ENCODE assay signal across 16 cellular contexts in the genomic region with DNA sequence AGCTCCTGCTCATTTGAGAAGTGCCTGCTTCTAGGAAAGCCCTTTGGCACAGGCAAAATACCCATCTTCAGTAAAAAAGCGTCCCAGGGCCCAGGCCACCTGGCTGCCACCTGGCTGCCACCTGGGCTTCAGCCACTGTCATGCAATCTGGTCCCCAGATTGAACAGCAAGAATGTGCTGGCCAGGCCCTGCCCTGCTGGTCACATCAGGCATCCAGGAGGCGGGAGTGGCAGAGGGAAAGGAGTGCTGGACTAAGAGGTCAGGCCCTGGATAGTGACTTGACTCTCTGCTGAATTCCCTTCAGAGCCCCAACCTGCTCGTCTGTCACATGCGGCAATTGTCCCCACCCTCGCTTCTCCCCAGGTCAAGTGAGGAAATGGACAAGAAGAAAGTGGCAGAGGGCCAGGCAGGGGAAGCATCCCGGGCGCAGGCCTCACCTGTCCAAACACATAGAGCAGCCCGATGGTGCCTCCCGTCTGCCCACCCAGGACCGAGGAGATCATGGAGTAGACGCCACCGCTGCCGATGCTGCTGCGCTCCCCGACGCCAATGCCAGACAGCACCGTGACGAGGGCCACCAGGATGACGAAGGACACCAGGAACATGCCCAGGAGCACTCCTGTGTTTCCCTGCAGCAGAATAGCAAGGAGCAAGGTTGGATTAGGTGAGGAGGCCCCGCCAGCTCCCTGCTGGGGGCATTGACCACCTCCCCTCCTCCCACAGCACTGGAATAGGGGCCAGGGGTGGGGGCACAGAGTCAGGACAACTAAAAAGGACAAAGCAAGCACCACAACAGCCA. TPM values are rescaled to one million over a fixed set of nuclear protein-coding genes. Genes with fewer than 3 reads are reported as not detected.
A peak's percentile ranks its signal among the peaks of the same experiment; 100 is the strongest.
DNase-seq lines count a peak whose midpoint lies in the region; ATAC-seq and TF ChIP-seq lines count a peak whose summit lies in the region.
"Had no signal": no experiment of that assay in that cellular context is flagged by ENCODE, and none has a peak within 500 bp of the region (broad histone marks: within the 10 kb centered on the region; RNA-seq: fewer than 3 reads in every experiment).

No MANE protein-coding gene starts in this region.

- H2AFZ ChIP-seq in hepatocyte = peak overlapping the region; percentile 60

- H3K79me2 ChIP-seq in hepatocyte = no peaks in the 10 kb centered on the region

- TF ChIP-seq CTCF in RWPE1 (conservative IDR thresholded peaks at IDR 0.05; ENCODE audit: low read depth) (no peak), hepatocyte (IDR thresholded peaks at IDR 0.05; ENCODE audit: poor library complexity) (no peak), uterus (IDR thresholded peaks at IDR 0.05) (no peak)

- H3K4me1 ChIP-seq in hepatocyte (ENCODE audit: insufficient read depth) = peaks cover 16% of the 10 kb centered on the region
- H3K4me1 ChIP-seq in uterus = no peaks in the 10 kb centered on the region

- WGBS in hepatocyte (ENCODE audit: low lambda C conversion rate, missing lambda C conversion rate) = 95% methylated on average over 20 of the region's 20 CpGs

- H3K4me3 ChIP-seq in hepatocyte (no peak overlapping the region), uterus (no peak overlapping the region)
- H3K4me3 ChIP-seq: esophagus squamous epithelium had no signal

- intact Hi-C loops in uterus (cut with DNase I; ENCODE audit: low total_unique reads) = no loop called here

- H3K9me2 ChIP-seq in hepatocyte (replicated peaks; ENCODE audit: insufficient read depth) = no peaks in the 10 kb centered on the region

- DNase-seq in NCI-H2171 treated with DMSO at 0.1 percent for 48 hours (lab: John Stamatoyannopoulos, UW) = peak; percentile 39
- DNase-seq in NCI-H2171 (lab: John Stamatoyannopoulos, UW) = no peak
- no peak for DNase-seq in RWPE1 (ENCODE audit: low spot score)
- no peak for DNase-seq in hepatocyte (ENCODE audit: low spot score)
- DNase-seq in uterus = no peak
- no peak for DNase-seq in HK-2 (ENCODE audit: unreplicated experiment)
- DNase-seq in COLO668 (lab: John Stamatoyannopoulos, UW; ENCODE audit: unreplicated experiment) = no peak
- DNase-seq: activated T-cell treated with anti-CD3 and anti-CD28 coated beads, Interleukin-2, amount 50 U/mL, for 24 hours; COR-L47; esophagus squamous epithelium; left ventricle myocardium superior; NCI-H446 treated with DMSO at 0.1 percent for 48 hours; stimulated activated naive CD4-positive, alpha-beta T cell; T-helper 17 cell had no signal

- H3K4me2 ChIP-seq in hepatocyte = peak overlapping the region; percentile 58

- ATAC-seq in GM21390 (IDR thresholded peaks at IDR 0.05; ENCODE audit: unreplicated experiment) = no peak
- ATAC-seq: natural killer cell treated with Interleukin-12 subunit alpha and Interleukin-12 subunit beta and Interleukin-15 and Interleukin-18, amount 100 ng/mL, for 72 hours; T-helper 17 cell had no signal

- no peaks in the 10 kb centered on the region for H4K20me1 ChIP-seq in hepatocyte (ENCODE audit: insufficient read depth, poor library complexity, severe bottlenecking)

- CTCF ChIA-PET in RWPE1 (lab: Yijun Ruan, JAX) = interaction anchor here (0.5 to 1.1 kb wide), 2 partner anchors 35 to 37 kb away, joined by 3 read pairs; no protein-coding TSS in a partner anchor

- no peak for TF ChIP-seq POLR2A in uterus (IDR thresholded peaks at IDR 0.05)

- POLR2A ChIA-PET in RWPE1 (lab: Yijun Ruan, JAX; ENCODE audit: low non-redundant PET) = no interaction called here

- H3K27me3 ChIP-seq in hepatocyte (no peaks in the 10 kb centered on the region), uterus (no peaks in the 10 kb centered on the region)
- H3K27me3 ChIP-seq: esophagus squamous epithelium had no signal

- H3K27ac ChIP-seq in RWPE1 = 0 out of 2 replicates have a peak overlapping the region, but pooled peaks have one; percentile 16
- H3K27ac ChIP-seq in hepatocyte = peak overlapping the region; percentile 69
- H3K27ac ChIP-seq in uterus = peak overlapping the region; percentile 41 to 43
- H3K27ac ChIP-seq: esophagus squamous epithelium had no signal

- H3K36me3 ChIP-seq in hepatocyte (replicated peaks; ENCODE audit: insufficient read depth, low read depth) = no peaks in the 10 kb centered on the region
- no peaks in the 10 kb centered on the region for H3K36me3 ChIP-seq in uterus

- H3K9me3 ChIP-seq in hepatocyte (ENCODE audit: low read depth) (no peaks in the 10 kb centered on the region), uterus (no peaks in the 10 kb centered on the region)
- H3K9me3 ChIP-seq: esophagus squamous epithelium had no signal

RNA-seq across cellular contexts. Expression of gene SLC12A8, which starts 25.5 kb away (rescaled TPM):
- total RNA-seq in hepatocyte (20.0 and 21.5 TPM in 2 replicates), uterus (1 to 10 TPM in 1 of 4 donors, under 1 TPM in 2, not detected in 1; 0.26 to 4.7 (median 0.58) TPM)
- polyA plus RNA-seq in hepatocyte = 18.9 and 19.3 TPM in 2 replicates

Comparison
In these comparisons a context has a peak if more than half of its experiments do, and no peak if none do; other contexts are left out.
1. H3K27ac ChIP-seq: peak in every context shown above with its lines; median percentile 69 in hepatocyte; 42 in uterus; 16 in RWPE1.